In genomic region chr7:132532237-132532734, GRCh38 we compare ENCODE assay signal across 20 cellular contexts. TPM values are rescaled to one million over a fixed set of nuclear protein-coding genes. Genes with fewer than 3 reads are reported as not detected.
"Had no signal": no experiment of that assay in that cellular context is flagged by ENCODE, and none has a peak within 500 bp of the region (broad histone marks: within the 10 kb centered on the region; RNA-seq: fewer than 3 reads in every experiment).

No MANE protein-coding gene starts in this region.

- DNase-seq: activated B cell treated with CpG ODN at 0.5 μM for 24 hours; activated CD4-positive, alpha-beta T cell treated with anti-CD3 and anti-CD28 coated beads for 36 hours; activated CD4-positive, alpha-beta T cell treated with anti-CD3 and anti-CD28 coated beads, Interleukin-2, amount 50 U/mL, for 4 hours; activated CD8-positive, alpha-beta memory T cell treated with anti-CD3 and anti-CD28 coated beads, Interleukin-2, amount 50 U/mL, for 48 hours; activated effector memory CD4-positive, alpha-beta T cell treated with Interleukin-2 at 50 U/mL for 16 hours; activated naive CD4-positive, alpha-beta T cell treated with anti-CD3 and anti-CD28 coated beads for 36 hours; activated T-cell treated with anti-CD3 and anti-CD28 coated beads, Interleukin-2, amount 50 U/mL, for 48 hours; cortex of kidney; heart right ventricle; islet precursor cell; left cardiac atrium; nephron progenitor cell; pancreas; psoas muscle; stimulated activated CD4-positive, alpha-beta T cell treated with anti-CD3 and anti-CD28 coated beads, Interleukin-4, amount 100 ng/mL, for 4 hours; stimulated activated naive CD8-positive, alpha-beta T cell treated with anti-CD3 and anti-CD28 coated beads, Interleukin-15, Interleukin-2, amounts not matched to agents 100 U/mL and 50 U/mL, for 24 hours; T-helper 9 cell; upper lobe of left lung had no signal

- H3K4me1 Mint-ChIP-seq: activated B cell treated with CpG ODN at 0.5 μM for 24 hours; activated CD4-positive, alpha-beta T cell treated with anti-CD3 and anti-CD28 coated beads for 36 hours; memory B cell had no signal

- H3K9me3 ChIP-seq: heart right ventricle, pancreas, psoas muscle, right atrium auricular region, upper lobe of left lung had no signal

- H3K36me3 Mint-ChIP-seq: memory B cell had no signal

- H3K9me3 Mint-ChIP-seq: activated B cell treated with CpG ODN at 0.5 μM for 24 hours; activated naive CD4-positive, alpha-beta T cell treated with anti-CD3 and anti-CD28 coated beads for 36 hours; nephron progenitor cell had no signal

- H3K4me3 Mint-ChIP-seq: activated B cell treated with CpG ODN at 0.5 μM for 24 hours; activated CD4-positive, alpha-beta T cell treated with anti-CD3 and anti-CD28 coated beads for 36 hours; activated naive CD4-positive, alpha-beta T cell treated with anti-CD3 and anti-CD28 coated beads for 36 hours; memory B cell; nephron progenitor cell had no signal

- H3K27me3 Mint-ChIP-seq: activated B cell treated with CpG ODN at 0.5 μM for 24 hours had no signal

- H3K27ac Mint-ChIP-seq: activated B cell treated with CpG ODN at 0.5 μM for 24 hours; activated CD4-positive, alpha-beta T cell treated with anti-CD3 and anti-CD28 coated beads for 36 hours; activated naive CD4-positive, alpha-beta T cell treated with anti-CD3 and anti-CD28 coated beads for 36 hours; memory B cell; nephron progenitor cell had no signal

- ATAC-seq: activated CD4-positive, alpha-beta T cell treated with anti-CD3 and anti-CD28 coated beads for 36 hours; heart right ventricle; left cardiac atrium; pancreas; psoas muscle; stimulated activated naive CD8-positive, alpha-beta T cell treated with anti-CD3 and anti-CD28 coated beads, Interleukin-15, Interleukin-2, amounts not matched to agents 100 U/mL and 50 U/mL, for 24 hours had no signal

RNA-seq across cellular contexts. Expression of gene PLXNA4, which starts 44.0 kb away (rescaled TPM):
- total RNA-seq: activated B cell treated with CpG ODN at 0.5 μM for 24 hours had no signal
